In genomic region chr21:29511076-29511475, GRCh38 we compare ENCODE assay signal across 18 cellular contexts.
DNase-seq lines count a peak whose midpoint lies in the region; TF ChIP-seq lines count a peak whose summit lies in the region.
"Had no signal": no experiment of that assay in that cellular context is flagged by ENCODE, and none has a peak within 500 bp of the region (broad histone marks: within the 10 kb centered on the region; RNA-seq: fewer than 3 reads in every experiment).

No MANE protein-coding gene starts in this region.

- H2BK12ac ChIP-seq in trophoblast cell (ENCODE audit: low read length) = no peak overlapping the region

- no peaks in the 10 kb centered on the region for H3K4me1 ChIP-seq in trophoblast cell (ENCODE audit: control insufficient read depth in 1 of 2, insufficient read depth in 2 of 2, low read length in 2 of 2)
- H3K4me1 ChIP-seq: Caco-2 had no signal

- H3K9me3 ChIP-seq in MG63 = peaks cover 11% of the 10 kb centered on the region
- no peaks in the 10 kb centered on the region for H3K9me3 ChIP-seq in trophoblast cell (ENCODE audit: insufficient read depth, low read depth, low read length)
- H3K9me3 ChIP-seq: Caco-2 had no signal

- no peak overlapping the region for H3K4ac ChIP-seq in trophoblast cell (ENCODE audit: low read depth, low read length)

- DNase-seq in AG20443 (ENCODE audit: low spot score) = peak; percentile 31
- DNase-seq in MG63 = peak; percentile 10
- peak; percentile 14 for DNase-seq in epithelial cell of esophagus (ENCODE audit: low read depth)
- peak; percentile 64 to 89 for DNase-seq in trophoblast cell
- DNase-seq in RPMI8226 = no peak
- DNase-seq in NCI-H1694 (lab: John Stamatoyannopoulos, UW) = no peak
- no peak for DNase-seq in NOMO-1 treated with dmso at 0.1 percent for 144 hours (lab: John Stamatoyannopoulos, UW; ENCODE audit: unreplicated experiment)
- no peak for DNase-seq in activated CD8-positive, alpha-beta memory T cell treated with anti-CD3 and anti-CD28 coated beads, Interleukin-2, amount 50 U/mL, for 4 hours
- DNase-seq: Caco-2; CD8-positive, alpha-beta T cell; GDM1; Kasumi-1; NCI-H1105 treated with DMSO at 0.1 percent for 48 hours; NCI-H2081; NCI-H2227 treated with DMSO at 0.1 percent for 48 hours; NCI-H526 treated with DMSO at 0.1 percent for 48 hours; SHP77 treated with DMSO at 0.1 percent for 48 hours had no signal

- no peaks in the 10 kb centered on the region for H3K79me1 ChIP-seq in trophoblast cell (ENCODE audit: low read length)

- H3K36me3 ChIP-seq in MG63 (no peaks in the 10 kb centered on the region), trophoblast cell (ENCODE audit: control insufficient read depth in 1 of 2, insufficient read depth in 2 of 2, low read length in 2 of 2) (no peaks in the 10 kb centered on the region)

- no peak overlapping the region for H3K23ac ChIP-seq in trophoblast cell (ENCODE audit: low read length)

- H3K14ac ChIP-seq in trophoblast cell (ENCODE audit: low read length) = no peak overlapping the region

- H2BK5ac ChIP-seq in trophoblast cell (ENCODE audit: low read depth, low read length, poor library complexity) = no peak overlapping the region

- H4K91ac ChIP-seq in trophoblast cell (ENCODE audit: low read depth, low read length) = no peak overlapping the region

- no peak overlapping the region for H2BK120ac ChIP-seq in trophoblast cell (ENCODE audit: insufficient read depth, low read length, poor library complexity)

- H2AK5ac ChIP-seq in trophoblast cell (ENCODE audit: low read length) = no peak overlapping the region

- H3K79me2 ChIP-seq in trophoblast cell (ENCODE audit: control insufficient read depth, insufficient read depth, low read length, poor library complexity) = no peaks in the 10 kb centered on the region

- no peak overlapping the region for H3K9ac ChIP-seq in trophoblast cell (ENCODE audit: low read length)

- H4K8ac ChIP-seq in trophoblast cell (ENCODE audit: low read depth, low read length) = no peak overlapping the region

- no peak overlapping the region for H4K12ac ChIP-seq in trophoblast cell (ENCODE audit: low read depth, low read length)

- no peak overlapping the region for H2AFZ ChIP-seq in trophoblast cell (ENCODE audit: insufficient read depth, low read length, poor library complexity)

- no peak overlapping the region for H3K4me2 ChIP-seq in trophoblast cell (ENCODE audit: low read length)

- no peak overlapping the region for H3K4me3 ChIP-seq in MG63
- no peak overlapping the region for H3K4me3 ChIP-seq in epithelial cell of esophagus (ENCODE audit: low read length)
- no peak overlapping the region for H3K4me3 ChIP-seq in trophoblast cell (ENCODE audit: low read depth, low read length)

- no peak overlapping the region for H3K18ac ChIP-seq in trophoblast cell (ENCODE audit: low read length)

- no peak for TF ChIP-seq CTCF in epithelial cell of esophagus (IDR thresholded peaks at IDR 0.05; ENCODE audit: insufficient read depth, low read depth, low read length, missing control alignments)

- no peaks in the 10 kb centered on the region for H3K27me3 ChIP-seq in MG63
- no peaks in the 10 kb centered on the region for H3K27me3 ChIP-seq in trophoblast cell (ENCODE audit: insufficient read depth, low read length)

- no peak overlapping the region for H3K27ac ChIP-seq in trophoblast cell (ENCODE audit: low read depth, low read length)
- H3K27ac ChIP-seq: C4-2B had no signal

- WGBS in trophoblast cell (ENCODE audit: extremely low coverage, insufficient coverage, insufficient read length) = no CpG with 5 or more reads among the region's 3 CpGs

Comparison
In these comparisons a context has a peak if more than half of its experiments do, and no peak if none do; other contexts are left out.
1. DNase-seq: peak in AG20443 (single experiment), MG63 (single experiment), epithelial cell of esophagus (single experiment) and trophoblast cell (2 of 2); none in RPMI8226 (single experiment), NCI-H1694 (single experiment), NOMO-1 treated with dmso at 0.1 percent for 144 hours (single experiment) and activated CD8-positive, alpha-beta memory T cell treated with anti-CD3 and anti-CD28 coated beads, Interleukin-2, amount 50 U/mL, for 4 hours (single experiment).